ENCODE assay signal across 1 cellular context in the genomic region with DNA sequence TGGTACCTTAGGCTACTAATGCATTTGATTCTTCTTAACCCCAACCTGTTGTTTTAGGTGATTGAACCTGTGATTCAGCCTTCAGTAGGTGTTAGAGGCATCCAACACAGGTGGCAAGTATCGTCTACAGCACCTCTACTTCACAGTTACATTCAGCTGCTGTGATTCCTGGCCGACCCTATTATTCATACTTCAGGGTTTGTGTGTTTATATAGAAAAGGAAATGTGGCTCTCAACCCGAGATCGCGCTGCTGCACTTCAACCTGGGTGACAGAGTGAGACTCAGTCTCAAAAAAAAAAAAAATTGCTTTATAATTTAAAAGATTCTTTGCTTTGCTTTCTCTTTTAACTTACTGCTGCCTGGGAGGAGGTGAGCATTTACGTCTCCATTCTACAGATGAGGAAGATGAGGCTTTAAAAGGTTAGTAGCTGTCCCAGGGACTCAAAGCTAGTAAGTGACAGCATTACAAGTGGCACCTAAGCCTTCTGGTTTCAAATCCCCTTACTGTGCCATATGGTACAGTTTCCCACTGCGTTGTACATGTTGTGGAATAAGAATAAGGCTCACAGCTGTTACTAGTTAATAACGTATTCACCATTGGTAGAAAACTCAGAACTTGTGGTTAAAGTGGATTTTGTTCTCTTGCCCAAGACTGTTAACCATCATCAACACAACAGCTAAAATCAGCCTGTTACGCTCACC.
TF ChIP-seq lines count a peak whose summit lies in the region.

No MANE protein-coding gene starts in this region.

TF ChIP-seq in GM12878, 131 proteins besides CTCF, POLR2A, EP300 and RAD21 (continued from another document and continues in another):
- TF ChIP-seq, protein P1, sequence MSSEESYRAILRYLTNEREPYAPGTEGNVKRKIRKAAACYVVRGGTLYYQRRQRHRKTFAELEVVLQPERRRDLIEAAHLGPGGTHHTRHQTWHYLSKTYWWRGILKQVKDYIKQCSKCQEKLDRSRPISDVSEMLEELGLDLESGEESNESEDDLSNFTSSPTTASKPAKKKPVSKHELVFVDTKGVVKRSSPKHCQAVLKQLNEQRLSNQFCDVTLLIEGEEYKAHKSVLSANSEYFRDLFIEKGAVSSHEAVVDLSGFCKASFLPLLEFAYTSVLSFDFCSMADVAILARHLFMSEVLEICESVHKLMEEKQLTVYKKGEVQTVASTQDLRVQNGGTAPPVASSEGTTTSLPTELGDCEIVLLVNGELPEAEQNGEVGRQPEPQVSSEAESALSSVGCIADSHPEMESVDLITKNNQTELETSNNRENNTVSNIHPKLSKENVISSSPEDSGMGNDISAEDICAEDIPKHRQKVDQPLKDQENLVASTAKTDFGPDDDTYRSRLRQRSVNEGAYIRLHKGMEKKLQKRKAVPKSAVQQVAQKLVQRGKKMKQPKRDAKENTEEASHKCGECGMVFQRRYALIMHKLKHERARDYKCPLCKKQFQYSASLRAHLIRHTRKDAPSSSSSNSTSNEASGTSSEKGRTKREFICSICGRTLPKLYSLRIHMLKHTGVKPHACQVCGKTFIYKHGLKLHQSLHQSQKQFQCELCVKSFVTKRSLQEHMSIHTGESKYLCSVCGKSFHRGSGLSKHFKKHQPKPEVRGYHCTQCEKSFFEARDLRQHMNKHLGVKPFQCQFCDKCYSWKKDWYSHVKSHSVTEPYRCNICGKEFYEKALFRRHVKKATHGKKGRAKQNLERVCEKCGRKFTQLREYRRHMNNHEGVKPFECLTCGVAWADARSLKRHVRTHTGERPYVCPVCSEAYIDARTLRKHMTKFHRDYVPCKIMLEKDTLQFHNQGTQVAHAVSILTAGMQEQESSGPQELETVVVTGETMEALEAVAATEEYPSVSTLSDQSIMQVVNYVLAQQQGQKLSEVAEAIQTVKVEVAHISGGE (CRISPR knock-in tag; IDR thresholded peaks at IDR 0.05): no peak
- TF ChIP-seq LARP7 (IDR thresholded peaks at IDR 0.05): no peak
- no peak for TF ChIP-seq TARDBP (IDR thresholded peaks at IDR 0.05; ENCODE audit: borderline replicate concordance)
- TF ChIP-seq ZNF217 (IDR thresholded peaks at IDR 0.05): peak; percentile 83; the same call in 1 of the 2 replicates
- peak; percentile 74 for TF ChIP-seq RUNX3 (IDR thresholded peaks at IDR 0.05; ENCODE audit: low read length)
- TF ChIP-seq TCF12 (IDR thresholded peaks at IDR 0.05; ENCODE audit: low read depth, low read length): 0 out of 2 replicates have a peak, but pooled peaks have one; percentile 12
- TF ChIP-seq GATAD2B (conservative IDR thresholded peaks at IDR 0.05; ENCODE audit: low read depth): peak; percentile 58; the same call in 1 of the 2 replicates
- TF ChIP-seq, protein P2, sequence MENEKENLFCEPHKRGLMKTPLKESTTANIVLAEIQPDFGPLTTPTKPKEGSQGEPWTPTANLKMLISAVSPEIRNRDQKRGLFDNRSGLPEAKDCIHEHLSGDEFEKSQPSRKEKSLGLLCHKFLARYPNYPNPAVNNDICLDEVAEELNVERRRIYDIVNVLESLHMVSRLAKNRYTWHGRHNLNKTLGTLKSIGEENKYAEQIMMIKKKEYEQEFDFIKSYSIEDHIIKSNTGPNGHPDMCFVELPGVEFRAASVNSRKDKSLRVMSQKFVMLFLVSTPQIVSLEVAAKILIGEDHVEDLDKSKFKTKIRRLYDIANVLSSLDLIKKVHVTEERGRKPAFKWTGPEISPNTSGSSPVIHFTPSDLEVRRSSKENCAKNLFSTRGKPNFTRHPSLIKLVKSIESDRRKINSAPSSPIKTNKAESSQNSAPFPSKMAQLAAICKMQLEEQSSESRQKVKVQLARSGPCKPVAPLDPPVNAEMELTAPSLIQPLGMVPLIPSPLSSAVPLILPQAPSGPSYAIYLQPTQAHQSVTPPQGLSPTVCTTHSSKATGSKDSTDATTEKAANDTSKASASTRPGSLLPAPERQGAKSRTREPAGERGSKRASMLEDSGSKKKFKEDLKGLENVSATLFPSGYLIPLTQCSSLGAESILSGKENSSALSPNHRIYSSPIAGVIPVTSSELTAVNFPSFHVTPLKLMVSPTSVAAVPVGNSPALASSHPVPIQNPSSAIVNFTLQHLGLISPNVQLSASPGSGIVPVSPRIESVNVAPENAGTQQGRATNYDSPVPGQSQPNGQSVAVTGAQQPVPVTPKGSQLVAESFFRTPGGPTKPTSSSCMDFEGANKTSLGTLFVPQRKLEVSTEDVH (IDR thresholded peaks at IDR 0.05; ENCODE audit: low read depth, partially characterized antibody): peak; percentile 19
- TF ChIP-seq ZSCAN29 (IDR thresholded peaks at IDR 0.05): no peak
- no peak for TF ChIP-seq BCL11A (IDR thresholded peaks at IDR 0.05; ENCODE audit: low read depth, low read length)
- TF ChIP-seq KLF5 (IDR thresholded peaks at IDR 0.05; ENCODE audit: partially characterized antibody): peak; percentile 25
- 0 out of 2 replicates have a peak, but pooled peaks have one; percentile 72 for TF ChIP-seq SMARCA5 (IDR thresholded peaks at IDR 0.05)
- TF ChIP-seq RAD51 (IDR thresholded peaks at IDR 0.05): no peak
- no peak for TF ChIP-seq POU2F2 (IDR thresholded peaks at IDR 0.05; ENCODE audit: borderline replicate concordance, low read depth, low read length)
- TF ChIP-seq, protein P3, sequence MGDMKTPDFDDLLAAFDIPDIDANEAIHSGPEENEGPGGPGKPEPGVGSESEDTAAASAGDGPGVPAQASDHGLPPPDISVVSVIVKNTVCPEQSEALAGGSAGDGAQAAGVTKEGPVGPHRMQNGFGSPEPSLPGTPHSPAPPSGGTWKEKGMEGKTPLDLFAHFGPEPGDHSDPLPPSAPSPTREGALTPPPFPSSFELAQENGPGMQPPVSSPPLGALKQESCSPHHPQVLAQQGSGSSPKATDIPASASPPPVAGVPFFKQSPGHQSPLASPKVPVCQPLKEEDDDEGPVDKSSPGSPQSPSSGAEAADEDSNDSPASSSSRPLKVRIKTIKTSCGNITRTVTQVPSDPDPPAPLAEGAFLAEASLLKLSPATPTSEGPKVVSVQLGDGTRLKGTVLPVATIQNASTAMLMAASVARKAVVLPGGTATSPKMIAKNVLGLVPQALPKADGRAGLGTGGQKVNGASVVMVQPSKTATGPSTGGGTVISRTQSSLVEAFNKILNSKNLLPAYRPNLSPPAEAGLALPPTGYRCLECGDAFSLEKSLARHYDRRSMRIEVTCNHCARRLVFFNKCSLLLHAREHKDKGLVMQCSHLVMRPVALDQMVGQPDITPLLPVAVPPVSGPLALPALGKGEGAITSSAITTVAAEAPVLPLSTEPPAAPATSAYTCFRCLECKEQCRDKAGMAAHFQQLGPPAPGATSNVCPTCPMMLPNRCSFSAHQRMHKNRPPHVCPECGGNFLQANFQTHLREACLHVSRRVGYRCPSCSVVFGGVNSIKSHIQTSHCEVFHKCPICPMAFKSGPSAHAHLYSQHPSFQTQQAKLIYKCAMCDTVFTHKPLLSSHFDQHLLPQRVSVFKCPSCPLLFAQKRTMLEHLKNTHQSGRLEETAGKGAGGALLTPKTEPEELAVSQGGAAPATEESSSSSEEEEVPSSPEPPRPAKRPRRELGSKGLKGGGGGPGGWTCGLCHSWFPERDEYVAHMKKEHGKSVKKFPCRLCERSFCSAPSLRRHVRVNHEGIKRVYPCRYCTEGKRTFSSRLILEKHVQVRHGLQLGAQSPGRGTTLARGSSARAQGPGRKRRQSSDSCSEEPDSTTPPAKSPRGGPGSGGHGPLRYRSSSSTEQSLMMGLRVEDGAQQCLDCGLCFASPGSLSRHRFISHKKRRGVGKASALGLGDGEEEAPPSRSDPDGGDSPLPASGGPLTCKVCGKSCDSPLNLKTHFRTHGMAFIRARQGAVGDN (IDR thresholded peaks at IDR 0.05): peak; percentile 81
- TF ChIP-seq KDM1A (IDR thresholded peaks at IDR 0.05; ENCODE audit: borderline replicate concordance): no peak
- TF ChIP-seq SMAD5 (IDR thresholded peaks at IDR 0.05; ENCODE audit: low read depth): no peak
- TF ChIP-seq, protein P4, sequence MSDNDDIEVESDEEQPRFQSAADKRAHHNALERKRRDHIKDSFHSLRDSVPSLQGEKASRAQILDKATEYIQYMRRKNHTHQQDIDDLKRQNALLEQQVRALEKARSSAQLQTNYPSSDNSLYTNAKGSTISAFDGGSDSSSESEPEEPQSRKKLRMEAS (IDR thresholded peaks at IDR 0.05; ENCODE audit: low read depth, low read length): no peak
- TF ChIP-seq SRF (IDR thresholded peaks at IDR 0.05; ENCODE audit: low read depth in 2 of 2, low read length in 2 of 2): no peak
- no peak for TF ChIP-seq CBFB (IDR thresholded peaks at IDR 0.05; ENCODE audit: low read depth)
- TF ChIP-seq, protein P5, sequence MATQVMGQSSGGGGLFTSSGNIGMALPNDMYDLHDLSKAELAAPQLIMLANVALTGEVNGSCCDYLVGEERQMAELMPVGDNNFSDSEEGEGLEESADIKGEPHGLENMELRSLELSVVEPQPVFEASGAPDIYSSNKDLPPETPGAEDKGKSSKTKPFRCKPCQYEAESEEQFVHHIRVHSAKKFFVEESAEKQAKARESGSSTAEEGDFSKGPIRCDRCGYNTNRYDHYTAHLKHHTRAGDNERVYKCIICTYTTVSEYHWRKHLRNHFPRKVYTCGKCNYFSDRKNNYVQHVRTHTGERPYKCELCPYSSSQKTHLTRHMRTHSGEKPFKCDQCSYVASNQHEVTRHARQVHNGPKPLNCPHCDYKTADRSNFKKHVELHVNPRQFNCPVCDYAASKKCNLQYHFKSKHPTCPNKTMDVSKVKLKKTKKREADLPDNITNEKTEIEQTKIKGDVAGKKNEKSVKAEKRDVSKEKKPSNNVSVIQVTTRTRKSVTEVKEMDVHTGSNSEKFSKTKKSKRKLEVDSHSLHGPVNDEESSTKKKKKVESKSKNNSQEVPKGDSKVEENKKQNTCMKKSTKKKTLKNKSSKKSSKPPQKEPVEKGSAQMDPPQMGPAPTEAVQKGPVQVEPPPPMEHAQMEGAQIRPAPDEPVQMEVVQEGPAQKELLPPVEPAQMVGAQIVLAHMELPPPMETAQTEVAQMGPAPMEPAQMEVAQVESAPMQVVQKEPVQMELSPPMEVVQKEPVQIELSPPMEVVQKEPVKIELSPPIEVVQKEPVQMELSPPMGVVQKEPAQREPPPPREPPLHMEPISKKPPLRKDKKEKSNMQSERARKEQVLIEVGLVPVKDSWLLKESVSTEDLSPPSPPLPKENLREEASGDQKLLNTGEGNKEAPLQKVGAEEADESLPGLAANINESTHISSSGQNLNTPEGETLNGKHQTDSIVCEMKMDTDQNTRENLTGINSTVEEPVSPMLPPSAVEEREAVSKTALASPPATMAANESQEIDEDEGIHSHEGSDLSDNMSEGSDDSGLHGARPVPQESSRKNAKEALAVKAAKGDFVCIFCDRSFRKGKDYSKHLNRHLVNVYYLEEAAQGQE (IDR thresholded peaks at IDR 0.05; ENCODE audit: low read depth, low read length): no peak
- TF ChIP-seq NR2C2 (IDR thresholded peaks at IDR 0.05; ENCODE audit: borderline replicate concordance, control insufficient read depth, insufficient read length, low read depth): no peak
- no peak for TF ChIP-seq CREB1 (IDR thresholded peaks at IDR 0.05; ENCODE audit: low read depth)
- peak; percentile 70 for TF ChIP-seq EED (IDR thresholded peaks at IDR 0.05; ENCODE audit: low read depth)
- no peak for TF ChIP-seq ASH2L (IDR thresholded peaks at IDR 0.05; ENCODE audit: borderline replicate concordance, low read depth)
- no peak for TF ChIP-seq HDGF (IDR thresholded peaks at IDR 0.05)
- TF ChIP-seq MTA3 (IDR thresholded peaks at IDR 0.05; ENCODE audit: borderline replicate concordance, low read length): no peak
- TF ChIP-seq, protein P6, sequence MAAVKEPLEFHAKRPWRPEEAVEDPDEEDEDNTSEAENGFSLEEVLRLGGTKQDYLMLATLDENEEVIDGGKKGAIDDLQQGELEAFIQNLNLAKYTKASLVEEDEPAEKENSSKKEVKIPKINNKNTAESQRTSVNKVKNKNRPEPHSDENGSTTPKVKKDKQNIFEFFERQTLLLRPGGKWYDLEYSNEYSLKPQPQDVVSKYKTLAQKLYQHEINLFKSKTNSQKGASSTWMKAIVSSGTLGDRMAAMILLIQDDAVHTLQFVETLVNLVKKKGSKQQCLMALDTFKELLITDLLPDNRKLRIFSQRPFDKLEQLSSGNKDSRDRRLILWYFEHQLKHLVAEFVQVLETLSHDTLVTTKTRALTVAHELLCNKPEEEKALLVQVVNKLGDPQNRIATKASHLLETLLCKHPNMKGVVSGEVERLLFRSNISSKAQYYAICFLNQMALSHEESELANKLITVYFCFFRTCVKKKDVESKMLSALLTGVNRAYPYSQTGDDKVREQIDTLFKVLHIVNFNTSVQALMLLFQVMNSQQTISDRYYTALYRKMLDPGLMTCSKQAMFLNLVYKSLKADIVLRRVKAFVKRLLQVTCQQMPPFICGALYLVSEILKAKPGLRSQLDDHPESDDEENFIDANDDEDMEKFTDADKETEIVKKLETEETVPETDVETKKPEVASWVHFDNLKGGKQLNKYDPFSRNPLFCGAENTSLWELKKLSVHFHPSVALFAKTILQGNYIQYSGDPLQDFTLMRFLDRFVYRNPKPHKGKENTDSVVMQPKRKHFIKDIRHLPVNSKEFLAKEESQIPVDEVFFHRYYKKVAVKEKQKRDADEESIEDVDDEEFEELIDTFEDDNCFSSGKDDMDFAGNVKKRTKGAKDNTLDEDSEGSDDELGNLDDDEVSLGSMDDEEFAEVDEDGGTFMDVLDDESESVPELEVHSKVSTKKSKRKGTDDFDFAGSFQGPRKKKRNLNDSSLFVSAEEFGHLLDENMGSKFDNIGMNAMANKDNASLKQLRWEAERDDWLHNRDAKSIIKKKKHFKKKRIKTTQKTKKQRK (IDR thresholded peaks at IDR 0.05; ENCODE audit: low read depth, low read length): no peak
- no peak for TF ChIP-seq ETV6 (conservative IDR thresholded peaks at IDR 0.05 in 1 of 2, IDR thresholded peaks at IDR 0.05 in 1 of 2; ENCODE audit: borderline replicate concordance in 1 of 2, low read depth in 1 of 2)
- TF ChIP-seq TAF1 (IDR thresholded peaks at IDR 0.05; ENCODE audit: borderline replicate concordance, low read depth, low read length): no peak
- TF ChIP-seq ZNF274 (IDR thresholded peaks at IDR 0.05; ENCODE audit: insufficient read depth, insufficient read length): no peak
- no peak for TF ChIP-seq BMI1 (IDR thresholded peaks at IDR 0.05; ENCODE audit: borderline replicate concordance)
- peak; percentile 70 to 72; a peak in 3 of 4 replicates for TF ChIP-seq IKZF2 (IDR thresholded peaks at IDR 0.05)
- TF ChIP-seq EGR1 (IDR thresholded peaks at IDR 0.05; ENCODE audit: borderline replicate concordance in 1 of 2, low read depth in 2 of 2, low read length in 2 of 2): no peak
- TF ChIP-seq NFYA (IDR thresholded peaks at IDR 0.05; ENCODE audit: borderline replicate concordance, low read depth, low read length): no peak
- TF ChIP-seq RBBP5 (conservative IDR thresholded peaks at IDR 0.05): no peak
- TF ChIP-seq NBN (IDR thresholded peaks at IDR 0.05): peak; percentile 20; the same call in 1 of the 2 replicates
- TF ChIP-seq SIN3A (IDR thresholded peaks at IDR 0.05; ENCODE audit: low read depth, low read length): no peak
- TF ChIP-seq YBX1 (IDR thresholded peaks at IDR 0.05): no peak
- no peak for TF ChIP-seq TCF3 (IDR thresholded peaks at IDR 0.05; ENCODE audit: borderline replicate concordance, insufficient read depth, low read depth, low read length)
- no peak; the same call in 1 of the 2 replicates for TF ChIP-seq ZNF384 (IDR thresholded peaks at IDR 0.05; ENCODE audit: borderline replicate concordance, low read depth, low read length)
- TF ChIP-seq MXI1 (IDR thresholded peaks at IDR 0.05; ENCODE audit: low read depth, low read length): peak; percentile 30; the same call in 1 of the 2 replicates
- TF ChIP-seq MYC (IDR thresholded peaks at IDR 0.05; ENCODE audit: insufficient read depth, insufficient read length, insufficient replicate concordance, low read length, severe bottlenecking): no peak
- no peak for TF ChIP-seq TCF7 (IDR thresholded peaks at IDR 0.05; ENCODE audit: borderline replicate concordance)
- no peak for TF ChIP-seq NFXL1 (IDR thresholded peaks at IDR 0.05; ENCODE audit: borderline replicate concordance)
- TF ChIP-seq PAX8 (IDR thresholded peaks at IDR 0.05): no peak
- no peak for TF ChIP-seq POLR2AphosphoS5 (IDR thresholded peaks at IDR 0.05; ENCODE audit: low read length)
- TF ChIP-seq MEF2A (IDR thresholded peaks at IDR 0.05; ENCODE audit: insufficient read depth, low read depth, low read length): no peak
